ENCODE assay signal across 1 cellular context in the genomic region with DNA sequence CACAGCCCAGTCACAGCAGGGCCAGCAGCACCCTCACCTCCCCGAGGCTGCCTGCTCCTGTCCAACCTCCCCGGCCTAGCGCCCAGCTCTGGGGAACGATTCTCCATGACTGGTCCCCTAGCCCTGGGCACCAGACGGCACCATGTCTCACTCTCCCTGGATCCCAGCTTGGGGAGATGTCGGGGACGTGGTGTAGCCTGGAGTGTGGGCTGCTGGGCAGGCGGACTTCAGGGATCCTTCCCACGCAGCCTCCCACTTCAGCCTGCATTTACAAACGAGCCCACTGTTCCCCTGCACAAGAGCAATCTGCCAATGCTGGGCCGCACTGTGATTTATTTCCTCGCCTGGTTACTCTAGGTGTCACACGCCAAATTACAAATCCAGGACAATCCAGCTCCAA.
TF ChIP-seq lines count a peak whose summit lies in the region.

No MANE protein-coding gene starts in this region.

TF ChIP-seq in GM12878, 131 proteins besides CTCF, POLR2A, EP300 and RAD21:
- no peak for TF ChIP-seq RBBP5 (conservative IDR thresholded peaks at IDR 0.05)
- TF ChIP-seq, protein P1, sequence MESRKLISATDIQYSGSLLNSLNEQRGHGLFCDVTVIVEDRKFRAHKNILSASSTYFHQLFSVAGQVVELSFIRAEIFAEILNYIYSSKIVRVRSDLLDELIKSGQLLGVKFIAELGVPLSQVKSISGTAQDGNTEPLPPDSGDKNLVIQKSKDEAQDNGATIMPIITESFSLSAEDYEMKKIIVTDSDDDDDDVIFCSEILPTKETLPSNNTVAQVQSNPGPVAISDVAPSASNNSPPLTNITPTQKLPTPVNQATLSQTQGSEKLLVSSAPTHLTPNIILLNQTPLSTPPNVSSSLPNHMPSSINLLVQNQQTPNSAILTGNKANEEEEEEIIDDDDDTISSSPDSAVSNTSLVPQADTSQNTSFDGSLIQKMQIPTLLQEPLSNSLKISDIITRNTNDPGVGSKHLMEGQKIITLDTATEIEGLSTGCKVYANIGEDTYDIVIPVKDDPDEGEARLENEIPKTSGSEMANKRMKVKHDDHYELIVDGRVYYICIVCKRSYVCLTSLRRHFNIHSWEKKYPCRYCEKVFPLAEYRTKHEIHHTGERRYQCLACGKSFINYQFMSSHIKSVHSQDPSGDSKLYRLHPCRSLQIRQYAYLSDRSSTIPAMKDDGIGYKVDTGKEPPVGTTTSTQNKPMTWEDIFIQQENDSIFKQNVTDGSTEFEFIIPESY (IDR thresholded peaks at IDR 0.05): no peak
- no peak for TF ChIP-seq RELB (IDR thresholded peaks at IDR 0.05; ENCODE audit: low read depth)
- TF ChIP-seq, protein P2, sequence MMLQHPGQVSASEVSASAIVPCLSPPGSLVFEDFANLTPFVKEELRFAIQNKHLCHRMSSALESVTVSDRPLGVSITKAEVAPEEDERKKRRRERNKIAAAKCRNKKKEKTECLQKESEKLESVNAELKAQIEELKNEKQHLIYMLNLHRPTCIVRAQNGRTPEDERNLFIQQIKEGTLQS (IDR thresholded peaks at IDR 0.05; ENCODE audit: borderline replicate concordance, extremely low read depth, low read depth, low read length): no peak
- no peak for TF ChIP-seq E2F4 (IDR thresholded peaks at IDR 0.05; ENCODE audit: low read depth, low read length)
- no peak for TF ChIP-seq CHD2 (IDR thresholded peaks at IDR 0.05; ENCODE audit: borderline replicate concordance, low read depth, low read length)
- no peak for TF ChIP-seq FOXM1 (IDR thresholded peaks at IDR 0.05; ENCODE audit: low read depth, low read length)
- no peak for TF ChIP-seq EZH2 (IDR thresholded peaks at IDR 0.05; ENCODE audit: borderline replicate concordance, control insufficient read depth, low read depth, low read length)
- TF ChIP-seq NFYA (IDR thresholded peaks at IDR 0.05; ENCODE audit: borderline replicate concordance, low read depth, low read length): no peak
- no peak for TF ChIP-seq RFX5 (IDR thresholded peaks at IDR 0.05; ENCODE audit: low read depth, low read length)
- no peak for TF ChIP-seq PBX3 (IDR thresholded peaks at IDR 0.05; ENCODE audit: insufficient replicate concordance, low read depth, low read length)
